ENCODE assay signal across 2 cellular contexts in the genomic region with DNA sequence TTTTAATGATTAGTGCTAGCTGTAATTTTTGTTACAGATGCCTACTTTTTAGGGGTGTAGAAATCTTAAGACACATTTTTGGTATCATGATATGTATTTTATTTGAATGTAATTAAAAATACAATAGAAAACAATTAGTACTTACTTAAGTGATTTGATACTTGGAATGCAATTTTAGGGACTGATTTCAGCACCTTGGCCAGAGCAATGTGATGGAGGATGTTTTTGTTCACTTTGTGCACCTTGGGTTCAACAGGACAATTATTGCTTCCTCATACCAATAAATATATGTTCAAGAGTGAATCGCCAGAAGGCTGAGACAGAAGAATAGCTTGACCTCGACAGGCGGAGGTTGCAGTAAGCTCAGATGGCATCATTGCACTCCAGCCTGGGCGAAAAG.
TF ChIP-seq lines count a peak whose summit lies in the region.

No MANE protein-coding gene starts in this region.

TF ChIP-seq in A549, 52 proteins besides CTCF, POLR2A, EP300 and RAD21:
- TF ChIP-seq, protein P1, sequence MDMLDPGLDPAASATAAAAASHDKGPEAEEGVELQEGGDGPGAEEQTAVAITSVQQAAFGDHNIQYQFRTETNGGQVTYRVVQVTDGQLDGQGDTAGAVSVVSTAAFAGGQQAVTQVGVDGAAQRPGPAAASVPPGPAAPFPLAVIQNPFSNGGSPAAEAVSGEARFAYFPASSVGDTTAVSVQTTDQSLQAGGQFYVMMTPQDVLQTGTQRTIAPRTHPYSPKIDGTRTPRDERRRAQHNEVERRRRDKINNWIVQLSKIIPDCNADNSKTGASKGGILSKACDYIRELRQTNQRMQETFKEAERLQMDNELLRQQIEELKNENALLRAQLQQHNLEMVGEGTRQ (IDR thresholded peaks at IDR 0.05): no peak
- peak; percentile 81 for TF ChIP-seq REST (IDR thresholded peaks at IDR 0.05)

TF ChIP-seq in IMR-90, 13 proteins besides CTCF, POLR2A, EP300 and RAD21 (continued from another document):
- TF ChIP-seq, protein P1 (IDR thresholded peaks at IDR 0.05; ENCODE audit: low read depth, low read length): no peak
- no peak for TF ChIP-seq SMC3 (IDR thresholded peaks at IDR 0.05; ENCODE audit: low read depth, low read length)
- no peak for TF ChIP-seq CHD1 (IDR thresholded peaks at IDR 0.05; ENCODE audit: low read depth, low read length)
- TF ChIP-seq ELK1 (IDR thresholded peaks at IDR 0.05; ENCODE audit: borderline replicate concordance, low read depth, low read length): no peak
- TF ChIP-seq MAZ (IDR thresholded peaks at IDR 0.05; ENCODE audit: borderline replicate concordance, low read depth, low read length): no peak
- TF ChIP-seq CEBPB (IDR thresholded peaks at IDR 0.05; ENCODE audit: low read depth, low read length): no peak
